In the genomic region with DNA sequence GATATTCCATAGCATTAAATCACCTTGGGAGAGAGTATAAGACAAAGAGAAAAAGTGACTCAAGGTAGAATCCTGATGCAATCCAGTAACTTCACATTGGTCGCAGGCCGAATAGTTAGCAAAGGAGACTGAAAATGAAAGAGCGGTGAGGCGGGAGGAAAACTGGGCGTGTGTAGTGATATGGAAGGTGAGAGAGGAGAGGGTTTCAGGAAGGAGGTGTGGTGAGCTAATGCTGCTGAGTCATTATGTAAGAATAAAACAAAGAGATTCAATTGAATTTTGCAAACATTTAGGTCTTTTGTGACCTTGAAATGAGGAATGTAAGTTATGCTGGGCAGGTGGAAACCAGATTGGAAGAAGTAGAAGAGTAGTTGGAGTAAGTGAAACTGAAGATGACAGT, we compare ENCODE assay signal across 22 cellular contexts.
DNase-seq lines count a peak whose midpoint lies in the region; ATAC-seq and TF ChIP-seq lines count a peak whose summit lies in the region.
"Had no signal": no experiment of that assay in that cellular context is flagged by ENCODE, and none has a peak within 500 bp of the region (broad histone marks: within the 10 kb centered on the region; RNA-seq: fewer than 3 reads in every experiment).

No MANE protein-coding gene starts in this region.

- POLR2A ChIA-PET in PC-3 (lab: Charles Lee; ENCODE audit: unreplicated experiment), result no interaction called here
- POLR2A ChIA-PET in naive thymus-derived CD4-positive, alpha-beta T cell (lab: Charles Lee), result no interaction called here

- H3K4me3 Mint-ChIP-seq in activated naive CD4-positive, alpha-beta T cell treated with anti-CD3 and anti-CD28 coated beads for 36 hours, result no peak overlapping the region
- H3K4me3 Mint-ChIP-seq in naive thymus-derived CD4-positive, alpha-beta T cell, result peak overlapping the region in 1 of 10 donors; percentile 11
- H3K4me3 Mint-ChIP-seq in HFFc6, result no peak overlapping the region
- H3K4me3 Mint-ChIP-seq: activated CD8-positive, alpha-beta T cell treated with anti-CD3 and anti-CD28 coated beads for 36 hours; activated naive CD8-positive, alpha-beta T cell treated with anti-CD3 and anti-CD28 coated beads, Interleukin-2, amount 50 U/mL, for 24 hours; mesothelial cell of epicardium; neural progenitor cell; stimulated activated naive CD8-positive, alpha-beta T cell treated with anti-CD3 and anti-CD28 coated beads, Interleukin-15, Interleukin-2, amounts not matched to agents 100 ng/mL and 50 ng/mL, for 24 hours; type B pancreatic cell had no signal

- H2AFZ ChIP-seq in PC-3 (ENCODE audit: low read length), result peak overlapping the region; percentile 38; the same call in 1 of the 2 replicates
- H2AFZ ChIP-seq: neural progenitor cell had no signal

- CTCF ChIA-PET in activated naive CD4-positive, alpha-beta T cell treated with anti-CD3 and anti-CD28 coated beads for 36 hours (lab: Charles Lee), result no interaction called here
- CTCF ChIA-PET in PC-3 (lab: Charles Lee), result no interaction called here
- CTCF ChIA-PET in naive thymus-derived CD4-positive, alpha-beta T cell (lab: Charles Lee), result no interaction called here

- H3K27me3 Mint-ChIP-seq in activated naive CD4-positive, alpha-beta T cell treated with anti-CD3 and anti-CD28 coated beads for 36 hours (ENCODE audit: low read depth), result peaks cover 2% of the 10 kb centered on the region
- H3K27me3 Mint-ChIP-seq in naive thymus-derived CD4-positive, alpha-beta T cell, result no peaks in the 10 kb centered on the region
- no peaks in the 10 kb centered on the region for H3K27me3 Mint-ChIP-seq in HFFc6 (ENCODE audit: insufficient read depth)
- H3K27me3 Mint-ChIP-seq: activated CD8-positive, alpha-beta T cell treated with anti-CD3 and anti-CD28 coated beads for 36 hours; activated naive CD8-positive, alpha-beta T cell treated with anti-CD3 and anti-CD28 coated beads, Interleukin-2, amount 50 U/mL, for 24 hours; stimulated activated naive CD8-positive, alpha-beta T cell treated with anti-CD3 and anti-CD28 coated beads, Interleukin-15, Interleukin-2, amounts not matched to agents 100 ng/mL and 50 ng/mL, for 24 hours had no signal

- no peak overlapping the region for H3K4me3 ChIP-seq in PC-3 (ENCODE audit: low read length)
- no peak overlapping the region for H3K4me3 ChIP-seq in naive thymus-derived CD4-positive, alpha-beta T cell (ENCODE audit: low read length)
- H3K4me3 ChIP-seq: A549, cardiac muscle cell, neural progenitor cell had no signal

- no peak overlapping the region for H3K27ac ChIP-seq in PC-3 (ENCODE audit: low read length)
- H3K27ac ChIP-seq in naive thymus-derived CD4-positive, alpha-beta T cell (ENCODE audit: low read depth, low read length), result no peak overlapping the region
- H3K27ac ChIP-seq: A549, C4-2B, cardiac muscle cell, neural progenitor cell had no signal

- intact Hi-C loops in activated naive CD4-positive, alpha-beta T cell treated with anti-CD3 and anti-CD28 coated beads for 36 hours (cut with micrococcal nuclease), result no loop called here
- intact Hi-C loops in PC-3 (cut with micrococcal nuclease), result no loop called here
- intact Hi-C loops in naive thymus-derived CD4-positive, alpha-beta T cell (cut with micrococcal nuclease), result no loop called here

- DNase-seq in activated naive CD4-positive, alpha-beta T cell treated with anti-CD3 and anti-CD28 coated beads for 36 hours, result peak; percentile 4
- DNase-seq in activated naive CD4-positive, alpha-beta T cell (lab: John Stamatoyannopoulos, UW), result no peak
- DNase-seq in PC-3 (no peak), mesenteric fat pad (ENCODE audit: low spot score) (no peak), NCI-H2171 (lab: John Stamatoyannopoulos, UW) (no peak), HFFc6 (no peak)
- no peak for DNase-seq in naive thymus-derived CD4-positive, alpha-beta T cell
- DNase-seq: activated CD8-positive, alpha-beta T cell treated with anti-CD3 and anti-CD28 coated beads for 36 hours; activated naive CD8-positive, alpha-beta T cell treated with anti-CD3 and anti-CD28 coated beads, Interleukin-2, amount 50 U/mL, for 24 hours; activated T-cell treated with anti-CD3 and anti-CD28 coated beads, Interleukin-2, amount 50 U/mL, for 48 hours; head of caudate nucleus; islet precursor cell; NCI-H526 had no signal

- H3K4me1 ChIP-seq in PC-3 (ENCODE audit: insufficient read depth, low read length), result no peaks in the 10 kb centered on the region
- H3K4me1 ChIP-seq in naive thymus-derived CD4-positive, alpha-beta T cell (ENCODE audit: control insufficient read depth in 2 of 2, insufficient read depth in 2 of 2, low read length in 2 of 2), result no peaks in the 10 kb centered on the region
- H3K4me1 ChIP-seq: A549, neural progenitor cell had no signal

- H4K20me1 ChIP-seq in PC-3 (ENCODE audit: low read length), result no peaks in the 10 kb centered on the region

- H3K9me2 ChIP-seq in PC-3 (replicated peaks; ENCODE audit: low read length), result no peaks in the 10 kb centered on the region

- ATAC-seq in HG02852 (IDR thresholded peaks at IDR 0.05; ENCODE audit: unreplicated experiment) (peak; percentile 78), PC-3 (no peak)
- no peak for ATAC-seq in naive thymus-derived CD4-positive, alpha-beta T cell
- ATAC-seq: A549; activated CD8-positive, alpha-beta T cell treated with anti-CD3 and anti-CD28 coated beads for 36 hours; activated naive CD8-positive, alpha-beta T cell treated with anti-CD3 and anti-CD28 coated beads, Interleukin-2, amount 50 U/mL, for 24 hours; HepG2 had no signal

- no peaks in the 10 kb centered on the region for H3K36me3 ChIP-seq in PC-3 (ENCODE audit: low read depth, low read length)
- H3K36me3 ChIP-seq in naive thymus-derived CD4-positive, alpha-beta T cell (ENCODE audit: control insufficient read depth in 2 of 3, insufficient read depth in 3 of 3, low read length in 3 of 3), result no peaks in the 10 kb centered on the region
- H3K36me3 ChIP-seq: cardiac muscle cell, neural progenitor cell had no signal

- H3K27ac Mint-ChIP-seq in activated naive CD4-positive, alpha-beta T cell treated with anti-CD3 and anti-CD28 coated beads for 36 hours, result no peak overlapping the region
- H3K27ac Mint-ChIP-seq in naive thymus-derived CD4-positive, alpha-beta T cell, result peak overlapping the region in 1 of 9 donors; percentile 8
- no peak overlapping the region for H3K27ac Mint-ChIP-seq in HFFc6
- H3K27ac Mint-ChIP-seq: activated CD8-positive, alpha-beta T cell treated with anti-CD3 and anti-CD28 coated beads for 36 hours; activated naive CD8-positive, alpha-beta T cell treated with anti-CD3 and anti-CD28 coated beads, Interleukin-2, amount 50 U/mL, for 24 hours; mesothelial cell of epicardium; neural progenitor cell; stimulated activated naive CD8-positive, alpha-beta T cell treated with anti-CD3 and anti-CD28 coated beads, Interleukin-15, Interleukin-2, amounts not matched to agents 100 ng/mL and 50 ng/mL, for 24 hours; type B pancreatic cell had no signal

- no peaks in the 10 kb centered on the region for H3K27me3 ChIP-seq in PC-3 (ENCODE audit: low read length)
- no peaks in the 10 kb centered on the region for H3K27me3 ChIP-seq in naive thymus-derived CD4-positive, alpha-beta T cell (ENCODE audit: control insufficient read depth in 2 of 2, insufficient read depth in 2 of 2, low read length in 2 of 2)
- H3K27me3 ChIP-seq: cardiac muscle cell, neural progenitor cell had no signal

- H3K79me2 ChIP-seq in PC-3 (ENCODE audit: low read length), result no peaks in the 10 kb centered on the region

- no peak overlapping the region for H3K4me2 ChIP-seq in PC-3 (ENCODE audit: low read length)
- H3K4me2 ChIP-seq: A549, neural progenitor cell had no signal

- H3K9me3 Mint-ChIP-seq in activated naive CD4-positive, alpha-beta T cell treated with anti-CD3 and anti-CD28 coated beads for 36 hours, result peaks cover 2% of the 10 kb centered on the region
- H3K9me3 Mint-ChIP-seq in naive thymus-derived CD4-positive, alpha-beta T cell, result peaks cover 0 to 15% (median 5%) of the 10 kb centered on the region in 11 donors
- peaks cover 33% of the 10 kb centered on the region for H3K9me3 Mint-ChIP-seq in HFFc6
- H3K9me3 Mint-ChIP-seq: mesothelial cell of epicardium, neural progenitor cell, type B pancreatic cell had no signal

- no peaks in the 10 kb centered on the region for H3K9me3 ChIP-seq in PC-3 (ENCODE audit: low read length)
- no peaks in the 10 kb centered on the region for H3K9me3 ChIP-seq in naive thymus-derived CD4-positive, alpha-beta T cell (ENCODE audit: control insufficient read depth in 2 of 3, low read length in 3 of 3)
- H3K9me3 ChIP-seq: A549 had no signal

- no peaks in the 10 kb centered on the region for H3F3A ChIP-seq in PC-3 (ENCODE audit: low read length, unreplicated experiment)

- no TSS peak for BruUV-seq in PC-3 (replicated peaks; lab: Mats Ljungman, UMichigan)

- no peak overlapping the region for H3K9ac ChIP-seq in PC-3 (ENCODE audit: low read length)
- H3K9ac ChIP-seq: neural progenitor cell had no signal

- peaks cover 10% of the 10 kb centered on the region for H3K4me1 Mint-ChIP-seq in activated naive CD4-positive, alpha-beta T cell treated with anti-CD3 and anti-CD28 coated beads for 36 hours (ENCODE audit: low read depth)
- H3K4me1 Mint-ChIP-seq in naive thymus-derived CD4-positive, alpha-beta T cell, result peaks cover 0 to 4% (median 0%) of the 10 kb centered on the region in 7 donors
- H3K4me1 Mint-ChIP-seq in HFFc6 (ENCODE audit: low read depth), result no peaks in the 10 kb centered on the region
- H3K4me1 Mint-ChIP-seq: activated naive CD8-positive, alpha-beta T cell treated with anti-CD3 and anti-CD28 coated beads, Interleukin-2, amount 50 U/mL, for 24 hours; mesothelial cell of epicardium; neural progenitor cell had no signal

- TF ChIP-seq CTCF in PC-3 (conservative IDR thresholded peaks at IDR 0.05; ENCODE audit: low read depth, low read length) (no peak), HFFc6 (IDR thresholded peaks at IDR 0.05) (no peak)

- no peaks in the 10 kb centered on the region for H3K36me3 Mint-ChIP-seq in activated naive CD4-positive, alpha-beta T cell treated with anti-CD3 and anti-CD28 coated beads for 36 hours (ENCODE audit: low read depth)
- H3K36me3 Mint-ChIP-seq in naive thymus-derived CD4-positive, alpha-beta T cell, result peaks cover 0 to 10% (median 0%) of the 10 kb centered on the region in 5 donors
- no peaks in the 10 kb centered on the region for H3K36me3 Mint-ChIP-seq in HFFc6 (ENCODE audit: low read depth)
- H3K36me3 Mint-ChIP-seq: mesothelial cell of epicardium, neural progenitor cell, type B pancreatic cell had no signal
